Comparison of ENCODE assay signal across 9 cellular contexts in genomic region chr6:126804255-126805064, GRCh38.
DNase-seq lines count a peak whose midpoint lies in the region; ATAC-seq, FAIRE-seq and TF ChIP-seq lines count a peak whose summit lies in the region.
"Had no signal": no experiment of that assay in that cellular context is flagged by ENCODE, and none has a peak within 500 bp of the region (broad histone marks: within the 10 kb centered on the region; RNA-seq: fewer than 3 reads in every experiment).

No MANE protein-coding gene starts in this region.

- DNase-seq in Calu3: peak; percentile 32
- DNase-seq in NCI-H526 treated with DMSO at 0.1 percent for 48 hours (lab: John Stamatoyannopoulos, UW): peak; percentile 17
- DNase-seq in bronchial epithelial cell (ENCODE audit: low read depth): peak; percentile 51
- DNase-seq in left lung: no peak
- DNase-seq in stimulated activated naive CD4-positive, alpha-beta T cell (lab: John Stamatoyannopoulos, UW): no peak
- DNase-seq: activated B cell treated with CpG ODN at 0.5 μM for 24 hours had no signal

- no peaks in the 10 kb centered on the region for H3K4me1 Mint-ChIP-seq in Calu3 (ENCODE audit: low read depth, unreplicated experiment)
- H3K4me1 Mint-ChIP-seq in stimulated activated memory B cell treated with anti-CD40 and anti-IgM and Interleukin-4, amounts not matched to agents 10 μg/mL and 1 μg/mL and 100 μg/mL, for 72 hours: no peaks in the 10 kb centered on the region
- H3K4me1 Mint-ChIP-seq: activated B cell treated with CpG ODN at 0.5 μM for 24 hours had no signal

- no peaks in the 10 kb centered on the region for H3K27me3 ChIP-seq in bronchial epithelial cell (ENCODE audit: control insufficient read depth, insufficient read depth, low read length)
- H3K27me3 ChIP-seq in left lung: no peaks in the 10 kb centered on the region

- CTCF ChIA-PET in Calu3 (lab: Charles Lee): interaction anchor here (0.6 to 1.2 kb wide), 3 partner anchors 9 to 300 kb away, joined by 3 to 5 read pairs (median 4); no protein-coding TSS in a partner anchor

- no peak for TF ChIP-seq CTCF in Calu3 (IDR thresholded peaks at IDR 0.05; ENCODE audit: unreplicated experiment)
- TF ChIP-seq CTCF in bronchial epithelial cell (IDR thresholded peaks at IDR 0.05; ENCODE audit: insufficient read depth, low read length, severe bottlenecking): peak; percentile 70
- TF ChIP-seq CTCF in left lung (IDR thresholded peaks at IDR 0.05): peak; percentile 45 to 56

- no peaks in the 10 kb centered on the region for H3K27me3 Mint-ChIP-seq in Calu3 (ENCODE audit: unreplicated experiment)
- peaks cover 9% of the 10 kb centered on the region for H3K27me3 Mint-ChIP-seq in stimulated activated memory B cell treated with anti-CD40 and anti-IgM and Interleukin-4, amounts not matched to agents 10 μg/mL and 1 μg/mL and 100 μg/mL, for 72 hours

- no peak overlapping the region for H3K4me3 ChIP-seq in bronchial epithelial cell (ENCODE audit: low read depth, low read length)
- H3K4me3 ChIP-seq in left lung: no peak overlapping the region

- no peak overlapping the region for H3K27ac ChIP-seq in left lung

- H3K36me3 Mint-ChIP-seq in Calu3 (ENCODE audit: insufficient read depth, unreplicated experiment): no peaks in the 10 kb centered on the region
- no peaks in the 10 kb centered on the region for H3K36me3 Mint-ChIP-seq in stimulated activated memory B cell treated with anti-CD40 and anti-IgM and Interleukin-4, amounts not matched to agents 10 μg/mL and 1 μg/mL and 100 μg/mL, for 72 hours

- BruUV-seq in Calu3 (replicated peaks; lab: Mats Ljungman, UMichigan): no TSS peak

- ATAC-seq in GM19023 (IDR thresholded peaks at IDR 0.05; ENCODE audit: unreplicated experiment) (peak; percentile 68), HG03064 (IDR thresholded peaks at IDR 0.05; ENCODE audit: low read depth, unreplicated experiment) (peak; percentile 76), left lung (peak; percentile 87)
- ATAC-seq in stimulated activated memory B cell treated with anti-CD40 and anti-IgM and Interleukin-4, amounts not matched to agents 10 μg/mL and 1 μg/mL and 100 μg/mL, for 72 hours: no peak

- H3K27ac Mint-ChIP-seq in Calu3 (ENCODE audit: unreplicated experiment): no peak overlapping the region
- H3K27ac Mint-ChIP-seq in stimulated activated memory B cell treated with anti-CD40 and anti-IgM and Interleukin-4, amounts not matched to agents 10 μg/mL and 1 μg/mL and 100 μg/mL, for 72 hours: no peak overlapping the region
- H3K27ac Mint-ChIP-seq: activated B cell treated with CpG ODN at 0.5 μM for 24 hours had no signal

- intact Hi-C loops in Calu3 (cut with micrococcal nuclease; ENCODE audit: unreplicated experiment): loop anchor here (2.0 to 10.0 kb wide), 2 partner anchors 266 to 300 kb away; no protein-coding TSS in a partner anchor
- intact Hi-C loops in left lung (cut with DNase I): loop anchor here in 1 of 2 donors (10.0 kb wide), 1 partner anchor 390 kb away; no protein-coding TSS in a partner anchor

- no peaks in the 10 kb centered on the region for H3K9me3 ChIP-seq in left lung

- H3K9me3 Mint-ChIP-seq in Calu3 (ENCODE audit: low read depth, unreplicated experiment): no peaks in the 10 kb centered on the region
- no peaks in the 10 kb centered on the region for H3K9me3 Mint-ChIP-seq in stimulated activated memory B cell treated with anti-CD40 and anti-IgM and Interleukin-4, amounts not matched to agents 10 μg/mL and 1 μg/mL and 100 μg/mL, for 72 hours
- H3K9me3 Mint-ChIP-seq: activated B cell treated with CpG ODN at 0.5 μM for 24 hours had no signal

- no peaks in the 10 kb centered on the region for H3K4me1 ChIP-seq in left lung

- no peak for FAIRE-seq in bronchial epithelial cell (lab: Jason Lieb, UNC)

- no peak overlapping the region for H3K4me3 Mint-ChIP-seq in Calu3 (ENCODE audit: low read depth, unreplicated experiment)
- H3K4me3 Mint-ChIP-seq in stimulated activated memory B cell treated with anti-CD40 and anti-IgM and Interleukin-4, amounts not matched to agents 10 μg/mL and 1 μg/mL and 100 μg/mL, for 72 hours: no peak overlapping the region
- H3K4me3 Mint-ChIP-seq: activated B cell treated with CpG ODN at 0.5 μM for 24 hours had no signal

- H3K36me3 ChIP-seq in bronchial epithelial cell (ENCODE audit: control insufficient read depth, insufficient read depth, low read length): no peaks in the 10 kb centered on the region
- no peaks in the 10 kb centered on the region for H3K36me3 ChIP-seq in left lung

Comparison
In these comparisons a context has a peak if more than half of its experiments do, and no peak if none do; other contexts are left out.
1. DNase-seq: peak in Calu3 (single experiment), NCI-H526 treated with DMSO at 0.1 percent for 48 hours (single experiment) and bronchial epithelial cell (single experiment); none in left lung (0 of 2) and stimulated activated naive CD4-positive, alpha-beta T cell (0 of 6).